ENCODE assay signal across 8 cellular contexts in the genomic region with DNA sequence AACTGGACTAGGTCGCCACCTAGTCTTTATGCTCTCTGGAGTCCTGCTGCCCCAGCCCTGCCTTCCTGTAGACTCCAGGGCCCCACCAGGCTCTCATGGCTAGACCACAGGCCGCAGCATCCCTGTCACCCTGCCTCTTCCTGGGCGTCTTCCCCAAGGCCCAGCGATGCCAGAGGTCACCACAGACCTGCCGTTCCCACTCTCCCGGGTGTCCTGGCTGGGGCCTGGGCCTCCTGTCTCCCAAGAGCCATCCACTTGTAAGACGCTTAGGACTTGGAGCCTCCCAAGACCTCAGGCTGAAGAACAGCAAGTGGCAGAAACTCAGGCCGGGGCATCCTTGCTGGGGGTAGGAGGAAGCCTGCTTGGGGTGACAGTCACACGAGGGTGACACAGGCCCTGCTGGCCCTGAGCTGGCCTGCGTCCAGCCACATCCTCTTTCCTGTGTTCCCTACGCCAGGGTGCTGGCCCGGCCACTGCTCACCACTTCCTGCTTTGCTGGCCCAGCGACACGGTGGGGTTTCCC. TPM values are rescaled to one million over a fixed set of nuclear protein-coding genes. Genes with fewer than 3 reads are reported as not detected.
DNase-seq lines count a peak whose midpoint lies in the region; ATAC-seq and TF ChIP-seq lines count a peak whose summit lies in the region.

No MANE protein-coding gene starts in this region.

- no peaks in the 10 kb centered on the region for H3K9me3 Mint-ChIP-seq in HFFc6

- H3K36me3 Mint-ChIP-seq in HFFc6 (ENCODE audit: low read depth) = peaks cover under 1% of the 10 kb centered on the region; the same call in 1 of the 2 replicates

- ATAC-seq in sciatic nerve (peak; percentile 32), GM21447 (IDR thresholded peaks at IDR 0.05; ENCODE audit: unreplicated experiment) (no peak)

- H3K27me3 Mint-ChIP-seq in HFFc6 (ENCODE audit: insufficient read depth) = peaks cover 3% of the 10 kb centered on the region; the same call in 1 of the 2 replicates

- intact Hi-C loops in cardiac septum (cut with DNase I) (no loop called here), sciatic nerve (cut with DNase I) (loop anchor here (10.0 kb wide), 1 partner anchor 88 kb away; a partner anchor contains a TSS)

- DNase-seq in HFFc6 (no peak), UCSD-AML1 (lab: John Stamatoyannopoulos, UW; ENCODE audit: unreplicated experiment) (peak; percentile 87), cardiac septum (ENCODE audit: low spot score) (peak; percentile 93), sciatic nerve (ENCODE audit: low spot score) (no peak), NCI-H2107 (lab: John Stamatoyannopoulos, UW) (no peak), cerebellum (ENCODE audit: low spot score) (no peak), NCI-H1694 (lab: John Stamatoyannopoulos, UW) (no peak)

- TF ChIP-seq CTCF in HFFc6 (IDR thresholded peaks at IDR 0.05) = no peak

- peaks cover 18% of the 10 kb centered on the region for H3K4me1 Mint-ChIP-seq in HFFc6 (ENCODE audit: low read depth)

- H3K27ac Mint-ChIP-seq in HFFc6 = peak overlapping the region; percentile 65

- no peak overlapping the region for H3K4me3 Mint-ChIP-seq in HFFc6

RNA-seq across cellular contexts. Expression of a gene that starts 2.0 kb away (rescaled TPM):
- 100 to 1,000 TPM; 113 to 150 (median 131) TPM for total RNA-seq in HFFc6 (2021; fragmentation: NEBNext Ultra II Directional; extraction: Animal tissue kit (Norgen Biotek cat#: 25700))
- total RNA-seq in cardiac septum (26.5 TPM), sciatic nerve (128 TPM), cerebellum (5.5 TPM)

RNA-seq across cellular contexts. Expression of a gene that starts 6.3 kb away (rescaled TPM):
- total RNA-seq in HFFc6 (2021; fragmentation: NEBNext Ultra II Directional; extraction: Animal tissue kit (Norgen Biotek cat#: 25700)) = 100 to 1,000 TPM; 221 to 236 (median 223) TPM
- total RNA-seq in cardiac septum = 315 TPM
- 63.9 TPM for total RNA-seq in sciatic nerve
- 53.9 TPM for total RNA-seq in cerebellum

RNA-seq across cellular contexts. Expression of a gene that starts 26.7 kb away (rescaled TPM):
- total RNA-seq in HFFc6 (2021; fragmentation: NEBNext Ultra II Directional; extraction: Animal tissue kit (Norgen Biotek cat#: 25700)) = 10 to 100 TPM; 29.5 to 47.4 (median 43.4) TPM
- total RNA-seq in cardiac septum (5.1 TPM), sciatic nerve (46.7 TPM), cerebellum (0.82 TPM)

RNA-seq across cellular contexts. Expression of a gene that starts 32.9 kb away (rescaled TPM):
- total RNA-seq in HFFc6 (2021; fragmentation: NEBNext Ultra II Directional; extraction: Animal tissue kit (Norgen Biotek cat#: 25700)) = 10 to 100 TPM; 17.2 to 23.0 (median 19.9) TPM
- total RNA-seq in cardiac septum (5.3 TPM), sciatic nerve (37.0 TPM), cerebellum (4.3 TPM)

Comparison
In these comparisons a context has a peak if more than half of its experiments do, and no peak if none do; other contexts are left out.
1. DNase-seq: peak in UCSD-AML1 (single experiment) and cardiac septum (single experiment); none in HFFc6 (single experiment), sciatic nerve (single experiment), NCI-H2107 (single experiment), cerebellum (single experiment) and NCI-H1694 (single experiment).